In the genomic region with DNA sequence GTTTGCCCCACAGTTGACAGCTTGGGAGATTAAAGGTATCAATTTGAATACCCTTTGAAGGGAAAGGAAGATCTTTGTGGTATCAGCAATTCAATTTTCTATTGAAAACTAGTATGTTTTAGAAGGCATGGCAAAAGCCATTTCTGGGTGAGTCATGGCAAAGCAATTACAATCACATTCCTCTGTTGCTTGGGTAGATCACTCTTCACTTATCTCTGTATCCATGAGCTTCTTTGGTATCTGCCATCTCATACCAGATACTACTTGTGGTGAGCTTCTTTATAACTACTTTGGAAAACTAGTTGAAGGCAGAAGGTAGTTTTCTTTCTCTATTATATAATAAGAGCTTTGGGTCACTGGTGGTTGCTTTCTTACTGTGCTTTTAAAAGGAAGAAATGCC, we compare ENCODE assay signal across 24 cellular contexts. TPM values are rescaled to one million over a fixed set of nuclear protein-coding genes. Genes with fewer than 3 reads are reported as not detected.
DNase-seq lines count a peak whose midpoint lies in the region; ATAC-seq and TF ChIP-seq lines count a peak whose summit lies in the region.
"Had no signal": no experiment of that assay in that cellular context is flagged by ENCODE, and none has a peak within 500 bp of the region (broad histone marks: within the 10 kb centered on the region; RNA-seq: fewer than 3 reads in every experiment).

No MANE protein-coding gene starts in this region.

- H4K20me1 ChIP-seq in hepatocyte (ENCODE audit: insufficient read depth, poor library complexity, severe bottlenecking) = no peaks in the 10 kb centered on the region

- no peaks in the 10 kb centered on the region for H3K36me3 ChIP-seq in hepatocyte (replicated peaks; ENCODE audit: insufficient read depth, low read depth)
- no peaks in the 10 kb centered on the region for H3K36me3 ChIP-seq in vagina
- no peaks in the 10 kb centered on the region for H3K36me3 ChIP-seq in lower lobe of right lung
- no peaks in the 10 kb centered on the region for H3K36me3 ChIP-seq in Caco-2 (ENCODE audit: control insufficient read depth, insufficient read depth, low read length)
- H3K36me3 ChIP-seq: neural progenitor cell, Peyer's patch, prostate gland, upper lobe of right lung had no signal

- ATAC-seq in SK-N-SH treated with all-trans-retinoic acid at 6 μM for 48 hours = peak; percentile 92
- no peak for ATAC-seq in lower lobe of right lung
- ATAC-seq: activated CD8-positive, alpha-beta T cell treated with anti-CD3 and anti-CD28 coated beads for 36 hours; activated T-cell treated with anti-CD3 and anti-CD28 coated beads, Interleukin-2, amount 50 U/mL, for 4 hours; CD8-positive, alpha-beta T cell; upper lobe of right lung had no signal

- intact Hi-C loops in vagina (cut with DNase I) (no loop called here), lower lobe of right lung (cut with DNase I) (no loop called here), Caco-2 (cut with micrococcal nuclease; ENCODE audit: unreplicated experiment) (no loop called here)

- H3K27me3 ChIP-seq in hepatocyte = no peaks in the 10 kb centered on the region
- H3K27me3 ChIP-seq in vagina = no peaks in the 10 kb centered on the region
- no peaks in the 10 kb centered on the region for H3K27me3 ChIP-seq in lower lobe of right lung (ENCODE audit: low read depth)
- H3K27me3 ChIP-seq in Caco-2 (replicated peaks; ENCODE audit: control insufficient read depth, insufficient read depth, low read length) = no peaks in the 10 kb centered on the region
- H3K27me3 ChIP-seq: neural progenitor cell, Peyer's patch, upper lobe of right lung had no signal

- H3K4me3 Mint-ChIP-seq in Caco-2 (ENCODE audit: unreplicated experiment) = no peak overlapping the region
- H3K4me3 Mint-ChIP-seq: activated B cell treated with CpG ODN at 0.5 μM for 24 hours; activated CD8-positive, alpha-beta T cell treated with anti-CD3 and anti-CD28 coated beads for 36 hours; activated T-cell treated with anti-CD3 and anti-CD28 coated beads, Interleukin-2, amount 50 U/mL, for 4 hours; CD8-positive, alpha-beta T cell; HFFc6; neural progenitor cell; T-helper 2 cell treated with Interferon-gamma antibody and Interleukin-4, amounts not matched to agents 5 μg/mL and 100 μg/mL, for 36 hours had no signal

- H3K9me3 ChIP-seq in hepatocyte (ENCODE audit: low read depth) (no peaks in the 10 kb centered on the region), vagina (no peaks in the 10 kb centered on the region), lower lobe of right lung (no peaks in the 10 kb centered on the region), Caco-2 (no peaks in the 10 kb centered on the region)
- H3K9me3 ChIP-seq: prostate gland, upper lobe of right lung had no signal

- BruUV-seq in Caco-2 (replicated peaks; lab: Mats Ljungman, UMichigan) = no TSS peak

- H3K36me3 Mint-ChIP-seq in Caco-2 (ENCODE audit: insufficient read depth, unreplicated experiment) = no peaks in the 10 kb centered on the region
- H3K36me3 Mint-ChIP-seq: CD8-positive, alpha-beta T cell; neural progenitor cell had no signal

- H3K4me1 Mint-ChIP-seq in Caco-2 (ENCODE audit: low read depth, unreplicated experiment) = no peaks in the 10 kb centered on the region
- H3K4me1 Mint-ChIP-seq: activated B cell treated with CpG ODN at 0.5 μM for 24 hours had no signal

- no peak for TF ChIP-seq POLR2A in vagina (IDR thresholded peaks at IDR 0.05)

- peak overlapping the region; percentile 45 for H3K4me2 ChIP-seq in hepatocyte
- H3K4me2 ChIP-seq: KMS-11, neural progenitor cell had no signal

- H3K9me2 ChIP-seq in hepatocyte (replicated peaks; ENCODE audit: insufficient read depth) = no peaks in the 10 kb centered on the region

- H3K4me3 ChIP-seq in hepatocyte (no peak overlapping the region), vagina (no peak overlapping the region), lower lobe of right lung (no peak overlapping the region), Caco-2 (ENCODE audit: low read depth, low read length) (no peak overlapping the region)
- H3K4me3 ChIP-seq: neural progenitor cell, Peyer's patch, prostate gland, upper lobe of right lung had no signal

- peak overlapping the region; percentile 21 for H3K27ac ChIP-seq in hepatocyte
- H3K27ac ChIP-seq in vagina = no peak overlapping the region
- no peak overlapping the region for H3K27ac ChIP-seq in lower lobe of right lung
- H3K27ac ChIP-seq: KMS-11, neural progenitor cell, Peyer's patch, prostate gland, upper lobe of right lung had no signal

- no peak overlapping the region for H2AFZ ChIP-seq in hepatocyte
- H2AFZ ChIP-seq: neural progenitor cell had no signal

- DNase-seq in NCI-H748 (lab: John Stamatoyannopoulos, UW; ENCODE audit: unreplicated experiment) = peak; percentile 25
- no peak for DNase-seq in NCI-H748 treated with DMSO at 0.1 percent for 48 hours (lab: John Stamatoyannopoulos, UW)
- no peak for DNase-seq in hepatocyte (ENCODE audit: low spot score)
- no peak for DNase-seq in vagina (ENCODE audit: extremely low spot score in 2 of 2)
- no peak for DNase-seq in lower lobe of right lung
- no peak for DNase-seq in Caco-2
- no peak for DNase-seq in activated CD8-positive, alpha-beta memory T cell treated with anti-CD3 and anti-CD28 coated beads, Interleukin-2, amount 50 U/mL, for 4 hours
- DNase-seq: activated B cell treated with CpG ODN at 0.5 μM for 24 hours; activated CD8-positive, alpha-beta T cell treated with anti-CD3 and anti-CD28 coated beads for 36 hours; activated naive CD4-positive, alpha-beta T cell treated with anti-CD3 and anti-CD28 coated beads, Interleukin-2, amount 50 U/mL, for 16 hours; activated T-cell treated with anti-CD3 and anti-CD28 coated beads, Interleukin-2, amount 50 U/mL, for 4 hours; aorta; CD8-positive, alpha-beta T cell; EL; HFFc6; Peyer's patch; small intestine; stimulated activated CD4-positive, alpha-beta T cell treated with anti-CD3 and anti-CD28 coated beads, Interleukin-4, amount 100 ng/mL, for 4 hours; upper lobe of right lung had no signal

- POLR2A ChIA-PET in Caco-2 (lab: Charles Lee) = no interaction called here

- no peak overlapping the region for H3K27ac Mint-ChIP-seq in Caco-2 (ENCODE audit: unreplicated experiment)
- H3K27ac Mint-ChIP-seq: activated B cell treated with CpG ODN at 0.5 μM for 24 hours; activated CD8-positive, alpha-beta T cell treated with anti-CD3 and anti-CD28 coated beads for 36 hours; CD8-positive, alpha-beta T cell; HFFc6; neural progenitor cell; T-helper 2 cell treated with Interferon-gamma antibody and Interleukin-4, amounts not matched to agents 5 μg/mL and 100 μg/mL, for 36 hours had no signal

- H3K4me1 ChIP-seq in hepatocyte (ENCODE audit: insufficient read depth) = peaks cover 11% of the 10 kb centered on the region
- H3K4me1 ChIP-seq in vagina = no peaks in the 10 kb centered on the region
- H3K4me1 ChIP-seq in lower lobe of right lung = no peaks in the 10 kb centered on the region
- H3K4me1 ChIP-seq in Caco-2 = no peaks in the 10 kb centered on the region
- H3K4me1 ChIP-seq: Peyer's patch, prostate gland, upper lobe of right lung had no signal

- peaks cover 18% of the 10 kb centered on the region for H3K9me3 Mint-ChIP-seq in Caco-2 (ENCODE audit: unreplicated experiment)

- no peak for TF ChIP-seq CTCF in hepatocyte (IDR thresholded peaks at IDR 0.05; ENCODE audit: poor library complexity)
- TF ChIP-seq CTCF in vagina (IDR thresholded peaks at IDR 0.05) = no peak
- no peak for TF ChIP-seq CTCF in lower lobe of right lung (IDR thresholded peaks at IDR 0.05)
- no peak for TF ChIP-seq CTCF in Caco-2 (IDR thresholded peaks at IDR 0.05; ENCODE audit: insufficient read depth in 1 of 2, low read depth in 1 of 2, low read length in 1 of 2, severe bottlenecking in 1 of 2, unreplicated experiment in 1 of 2)

- no peaks in the 10 kb centered on the region for H3K27me3 Mint-ChIP-seq in Caco-2 (ENCODE audit: insufficient read depth, unreplicated experiment)
- H3K27me3 Mint-ChIP-seq: activated B cell treated with CpG ODN at 0.5 μM for 24 hours; activated CD8-positive, alpha-beta T cell treated with anti-CD3 and anti-CD28 coated beads for 36 hours had no signal

- CTCF ChIA-PET in Caco-2 (lab: Charles Lee) = no interaction called here

- no peaks in the 10 kb centered on the region for H3K79me2 ChIP-seq in hepatocyte

TF ChIP-seq in SK-N-SH treated with all-trans-retinoic acid at 6 μM for 48 hours, 23 proteins besides CTCF, POLR2A, EP300 and RAD21 (continues in another document):
- TF ChIP-seq ZNF565 (CRISPR knock-in tag; conservative IDR thresholded peaks at IDR 0.05; ENCODE audit: low read depth) (no peak), ISL1 (CRISPR knock-in tag; IDR thresholded peaks at IDR 0.05) (peak; percentile 84), ZC3H10 (CRISPR knock-in tag; IDR thresholded peaks at IDR 0.05) (no peak), BACH2 (CRISPR knock-in tag; IDR thresholded peaks at IDR 0.05; ENCODE audit: borderline replicate concordance) (no peak), TOX (CRISPR knock-in tag; IDR thresholded peaks at IDR 0.05; ENCODE audit: borderline replicate concordance) (no peak), RARB (CRISPR knock-in tag; IDR thresholded peaks at IDR 0.05) (no peak), ZNF8 (CRISPR knock-in tag; IDR thresholded peaks at IDR 0.05) (no peak)
- TF ChIP-seq, protein P1, sequence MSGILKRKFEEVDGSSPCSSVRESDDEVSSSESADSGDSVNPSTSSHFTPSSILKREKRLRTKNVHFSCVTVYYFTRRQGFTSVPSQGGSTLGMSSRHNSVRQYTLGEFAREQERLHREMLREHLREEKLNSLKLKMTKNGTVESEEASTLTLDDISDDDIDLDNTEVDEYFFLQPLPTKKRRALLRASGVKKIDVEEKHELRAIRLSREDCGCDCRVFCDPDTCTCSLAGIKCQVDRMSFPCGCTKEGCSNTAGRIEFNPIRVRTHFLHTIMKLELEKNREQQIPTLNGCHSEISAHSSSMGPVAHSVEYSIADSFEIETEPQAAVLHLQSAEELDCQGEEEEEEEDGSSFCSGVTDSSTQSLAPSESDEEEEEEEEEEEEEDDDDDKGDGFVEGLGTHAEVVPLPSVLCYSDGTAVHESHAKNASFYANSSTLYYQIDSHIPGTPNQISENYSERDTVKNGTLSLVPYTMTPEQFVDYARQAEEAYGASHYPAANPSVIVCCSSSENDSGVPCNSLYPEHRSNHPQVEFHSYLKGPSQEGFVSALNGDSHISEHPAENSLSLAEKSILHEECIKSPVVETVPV (CRISPR knock-in tag; IDR thresholded peaks at IDR 0.05) = no peak

RNA-seq across cellular contexts. Expression of a gene that starts 28.3 kb away (rescaled TPM):
- 14.0 and 15.1 TPM in 2 replicates for total RNA-seq in hepatocyte
- polyA plus RNA-seq in hepatocyte = 16.6 and 22.3 TPM in 2 replicates
- 3.9 TPM for total RNA-seq in vagina
- 20.1 TPM for total RNA-seq in lower lobe of right lung
- not detected in 2 replicates for total RNA-seq in Caco-2 (2022)
- total RNA-seq: activated CD8-positive, alpha-beta T cell treated with anti-CD3 and anti-CD28 coated beads for 36 hours; activated T-cell treated with anti-CD3 and anti-CD28 coated beads, Interleukin-2, amount 50 U/mL, for 4 hours; CD8-positive, alpha-beta T cell; HFFc6 had no signal
